In the genomic region with DNA sequence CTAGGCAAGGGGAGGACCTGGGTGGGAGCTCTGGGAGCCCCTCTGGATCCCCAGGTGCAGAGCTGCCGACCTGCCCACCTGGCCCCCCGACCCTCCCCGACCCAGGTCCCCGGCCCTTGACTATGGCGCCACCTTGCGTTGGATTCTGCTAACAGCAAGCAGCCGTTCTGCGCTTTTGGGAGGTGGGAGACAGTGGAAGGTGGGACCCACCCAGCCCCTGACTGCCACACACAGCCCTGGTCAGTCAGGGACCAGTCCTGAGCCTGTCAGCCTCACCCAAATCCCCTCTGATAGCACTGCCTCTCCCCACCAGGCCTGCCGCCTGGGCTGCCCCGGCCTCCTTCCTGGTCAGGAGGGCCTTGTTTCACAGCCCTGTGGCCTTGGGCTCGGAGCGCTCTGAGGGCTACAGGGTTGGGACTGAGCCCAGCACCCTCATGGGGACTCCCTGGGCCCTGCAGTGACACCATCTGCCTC, we compare ENCODE assay signal across 9 cellular contexts.
A peak's percentile ranks its signal among the peaks of the same experiment; 100 is the strongest.
DNase-seq lines count a peak whose midpoint lies in the region; ATAC-seq and TF ChIP-seq lines count a peak whose summit lies in the region.
"Had no signal": no experiment of that assay in that cellular context is flagged by ENCODE, and none has a peak within 500 bp of the region (broad histone marks: within the 10 kb centered on the region; RNA-seq: fewer than 3 reads in every experiment).

No MANE protein-coding gene starts in this region.

- no peak overlapping the region for H3K27ac ChIP-seq in breast epithelium

- H3K4me3 Mint-ChIP-seq in nephron: no peak overlapping the region
- H3K4me3 Mint-ChIP-seq: effector memory CD8-positive, alpha-beta T cell had no signal

- no peaks in the 10 kb centered on the region for H3K36me3 Mint-ChIP-seq in nephron (ENCODE audit: low read depth)

- intact Hi-C loops in breast epithelium (cut with DNase I; ENCODE audit: low total_unique reads): no loop called here

- TF ChIP-seq POLR2A in breast epithelium (IDR thresholded peaks at IDR 0.05): no peak

- TF ChIP-seq CTCF in GM06990 (IDR thresholded peaks at IDR 0.05; ENCODE audit: insufficient read depth, low read length, poor library complexity, severe bottlenecking) (peak; percentile 68), breast epithelium (IDR thresholded peaks at IDR 0.05) (peak in 2 of 3 donors; percentile 30 to 55), nephron (IDR thresholded peaks at IDR 0.05; ENCODE audit: unreplicated experiment in 3 of 3) (peak; percentile 72 to 85 (median 81))

- no peak for DNase-seq in GM06990 (ENCODE audit: extremely low read depth, insufficient read length)
- DNase-seq in OCI-M1 (lab: John Stamatoyannopoulos, UW): peak; percentile 35
- DNase-seq in breast epithelium (ENCODE audit: low spot score in 2 of 2): no peak
- no peak for DNase-seq in AG08395 (ENCODE audit: low spot score)
- no peak for DNase-seq in NK-92 treated with Interleukin-12 subunit alpha and Interleukin-12 subunit beta, amount 100 ng/mL, for 24 hours (lab: John Stamatoyannopoulos, UW)

- no peaks in the 10 kb centered on the region for H3K9me3 ChIP-seq in breast epithelium

- no peaks in the 10 kb centered on the region for H3K4me1 Mint-ChIP-seq in nephron

- no peaks in the 10 kb centered on the region for H3K4me1 ChIP-seq in breast epithelium

- no peak overlapping the region for H3K27ac Mint-ChIP-seq in nephron
- H3K27ac Mint-ChIP-seq: effector memory CD8-positive, alpha-beta T cell had no signal

- ATAC-seq in GM19023 (IDR thresholded peaks at IDR 0.05; ENCODE audit: unreplicated experiment) (no peak), HG03457 (IDR thresholded peaks at IDR 0.05; ENCODE audit: unreplicated experiment) (no peak)
- ATAC-seq: effector memory CD8-positive, alpha-beta T cell had no signal

- peaks cover 8% of the 10 kb centered on the region for H3K27me3 Mint-ChIP-seq in nephron (ENCODE audit: low read depth)
- H3K27me3 Mint-ChIP-seq: effector memory CD8-positive, alpha-beta T cell had no signal

- H3K9me3 Mint-ChIP-seq in nephron: no peaks in the 10 kb centered on the region
- H3K9me3 Mint-ChIP-seq: effector memory CD8-positive, alpha-beta T cell had no signal

- H3K4me3 ChIP-seq in GM06990 (replicated peaks; ENCODE audit: low read depth, low read length): no peak overlapping the region
- no peak overlapping the region for H3K4me3 ChIP-seq in breast epithelium

- H3K27me3 ChIP-seq in GM06990 (replicated peaks; ENCODE audit: control insufficient read depth, insufficient read depth, low read length): no peaks in the 10 kb centered on the region
- H3K27me3 ChIP-seq in breast epithelium: peaks cover 0 to 9% of the 10 kb centered on the region in 2 donors

- H3K36me3 ChIP-seq in GM06990 (ENCODE audit: control insufficient read depth, insufficient read depth, low read length): no peaks in the 10 kb centered on the region
- H3K36me3 ChIP-seq in breast epithelium: no peaks in the 10 kb centered on the region
